1 cellular context compared by ENCODE assay signal in genomic region chr21:43187715-43188114, GRCh38.
TF ChIP-seq lines count a peak whose summit lies in the region.

No MANE protein-coding gene starts in this region.

TF ChIP-seq in H1, 55 proteins besides CTCF, POLR2A, EP300 and RAD21:
- no peak for TF ChIP-seq SIX5 (IDR thresholded peaks at IDR 0.05; ENCODE audit: low read depth, low read length)
- TF ChIP-seq BCL11A (IDR thresholded peaks at IDR 0.05; ENCODE audit: low read depth in 2 of 2, low read length in 2 of 2) = no peak
- TF ChIP-seq TCF12 (IDR thresholded peaks at IDR 0.05; ENCODE audit: low read depth, low read length) = no peak
- TF ChIP-seq HDAC6 (IDR thresholded peaks at IDR 0.05; ENCODE audit: low read depth, low read length) = no peak
- TF ChIP-seq FOSL1 (IDR thresholded peaks at IDR 0.05; ENCODE audit: insufficient read depth, low read depth, low read length) = no peak
- TF ChIP-seq JUN (IDR thresholded peaks at IDR 0.05; ENCODE audit: low read depth, low read length) = no peak
- TF ChIP-seq MAFK (IDR thresholded peaks at IDR 0.05; ENCODE audit: low read depth, low read length) = no peak
- TF ChIP-seq CBX5 (IDR thresholded peaks at IDR 0.05; ENCODE audit: low read depth, low read length) = no peak
- TF ChIP-seq RNF2 (IDR thresholded peaks at IDR 0.05; ENCODE audit: borderline replicate concordance, low read depth, low read length, missing control alignments, poor library complexity, severe bottlenecking) = no peak
- TF ChIP-seq ZNF274 (IDR thresholded peaks at IDR 0.05; ENCODE audit: borderline replicate concordance, extremely low read depth, low read length) = no peak
- TF ChIP-seq BRCA1 (IDR thresholded peaks at IDR 0.05; ENCODE audit: low read depth, low read length) = no peak
- no peak for TF ChIP-seq POU5F1 (IDR thresholded peaks at IDR 0.05; ENCODE audit: low read depth, low read length)
